2 cellular contexts compared by ENCODE assay signal in genomic region chr16:68311316-68311620, GRCh38.
TF ChIP-seq lines count a peak whose summit lies in the region.

No MANE protein-coding gene starts in this region.

TF ChIP-seq in SK-N-SH, 30 proteins besides CTCF, POLR2A, EP300 and RAD21 (continued from another document):
- TF ChIP-seq REST (IDR thresholded peaks at IDR 0.05; ENCODE audit: low read depth, low read length) (no peak), FOSL2 (IDR thresholded peaks at IDR 0.05; ENCODE audit: borderline replicate concordance, low read depth) (0 out of 2 replicates have a peak, but pooled peaks have one; percentile 3), RXRA (IDR thresholded peaks at IDR 0.05; ENCODE audit: borderline replicate concordance, low read depth) (no peak)

TF ChIP-seq in SK-N-SH treated with all-trans-retinoic acid at 6 μM for 48 hours, 23 proteins besides CTCF, POLR2A, EP300 and RAD21 (continued from another document):
- TF ChIP-seq, protein P1, sequence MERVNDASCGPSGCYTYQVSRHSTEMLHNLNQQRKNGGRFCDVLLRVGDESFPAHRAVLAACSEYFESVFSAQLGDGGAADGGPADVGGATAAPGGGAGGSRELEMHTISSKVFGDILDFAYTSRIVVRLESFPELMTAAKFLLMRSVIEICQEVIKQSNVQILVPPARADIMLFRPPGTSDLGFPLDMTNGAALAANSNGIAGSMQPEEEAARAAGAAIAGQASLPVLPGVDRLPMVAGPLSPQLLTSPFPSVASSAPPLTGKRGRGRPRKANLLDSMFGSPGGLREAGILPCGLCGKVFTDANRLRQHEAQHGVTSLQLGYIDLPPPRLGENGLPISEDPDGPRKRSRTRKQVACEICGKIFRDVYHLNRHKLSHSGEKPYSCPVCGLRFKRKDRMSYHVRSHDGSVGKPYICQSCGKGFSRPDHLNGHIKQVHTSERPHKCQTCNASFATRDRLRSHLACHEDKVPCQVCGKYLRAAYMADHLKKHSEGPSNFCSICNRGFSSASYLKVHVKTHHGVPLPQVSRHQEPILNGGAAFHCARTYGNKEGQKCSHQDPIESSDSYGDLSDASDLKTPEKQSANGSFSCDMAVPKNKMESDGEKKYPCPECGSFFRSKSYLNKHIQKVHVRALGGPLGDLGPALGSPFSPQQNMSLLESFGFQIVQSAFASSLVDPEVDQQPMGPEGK (CRISPR knock-in tag; IDR thresholded peaks at IDR 0.05; ENCODE audit: borderline replicate concordance) = no peak
